Comparison of ENCODE assay signal across 8 cellular contexts in the genomic region with DNA sequence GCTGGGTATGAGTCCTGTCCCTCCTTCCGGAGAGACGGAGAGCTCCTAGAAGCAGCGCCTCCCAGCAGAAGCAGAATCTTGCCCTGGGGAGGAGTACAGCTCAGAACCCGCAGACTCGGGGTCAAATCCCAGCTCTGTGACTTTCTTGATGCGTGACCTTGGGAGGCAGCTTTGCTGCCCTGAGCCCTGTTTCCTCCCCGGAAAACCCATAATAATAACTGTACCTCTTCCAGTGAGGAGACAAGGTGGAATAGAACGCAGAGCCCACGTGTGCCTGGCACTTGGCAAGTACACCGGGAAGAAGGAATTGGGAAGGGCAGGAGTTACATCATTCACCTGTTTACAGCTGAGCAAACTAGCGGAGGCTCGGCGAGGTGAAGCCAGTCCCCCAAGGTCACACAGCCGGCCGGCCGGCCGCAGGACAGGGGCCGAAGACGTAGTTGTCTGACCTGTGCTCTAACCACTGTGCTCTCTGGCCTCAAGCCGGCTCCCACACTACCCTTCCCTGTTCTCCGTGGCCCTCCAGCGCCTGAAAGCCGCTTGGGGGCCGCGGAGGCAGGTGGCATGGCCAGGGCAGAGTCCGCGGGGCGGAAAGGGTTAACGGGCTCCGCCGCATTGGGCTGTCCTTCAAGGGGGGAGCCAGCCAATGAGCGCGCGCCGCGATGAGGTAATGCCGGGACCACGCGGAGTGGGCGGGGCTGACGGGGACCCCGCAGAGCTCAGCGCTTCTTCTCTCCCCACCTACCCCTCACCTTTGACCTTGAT.
DNase-seq lines count a peak whose midpoint lies in the region; ATAC-seq and TF ChIP-seq lines count a peak whose summit lies in the region.

No MANE protein-coding gene starts in this region.

- peak overlapping the region; percentile 99 for H3K4me3 Mint-ChIP-seq in osteocyte (ENCODE audit: unreplicated experiment)

- H3K27ac ChIP-seq in adipose tissue (ENCODE audit: low read depth, low read length) (peak overlapping the region; percentile 86), cardiac muscle cell (peak overlapping the region; percentile 89), temporal lobe (ENCODE audit: low read depth, low read length) (peak overlapping the region; percentile 99)

- no peaks in the 10 kb centered on the region for H3K27me3 Mint-ChIP-seq in osteocyte (ENCODE audit: unreplicated experiment)

- DNase-seq in GDM1 (lab: John Stamatoyannopoulos, UW), result peak; percentile 77
- peak; percentile 47 for DNase-seq in NCI-H1048 (lab: John Stamatoyannopoulos, UW)
- peak; percentile 65 to 82 (median 72) for DNase-seq in T-helper 1 cell
- peak; percentile 92 to 95 for DNase-seq in cardiac muscle cell (ENCODE audit: low read depth in 1 of 2, low spot score in 1 of 2)
- peak; percentile 96 for DNase-seq in osteocyte (ENCODE audit: extremely low spot score, unreplicated experiment)

- no peaks in the 10 kb centered on the region for H3K9me3 Mint-ChIP-seq in osteocyte (ENCODE audit: unreplicated experiment)

- no peaks in the 10 kb centered on the region for H3K9me3 ChIP-seq in cardiac muscle cell (ENCODE audit: low read depth)

- H3K36me3 ChIP-seq in cardiac muscle cell, result no peaks in the 10 kb centered on the region

- H3K27ac Mint-ChIP-seq in osteocyte (ENCODE audit: unreplicated experiment), result peak overlapping the region; percentile 100

- no peaks in the 10 kb centered on the region for H3K27me3 ChIP-seq in cardiac muscle cell

- H3K36me3 Mint-ChIP-seq in osteocyte (ENCODE audit: unreplicated experiment), result no peaks in the 10 kb centered on the region

- peak overlapping the region; percentile 7 for H3K4me3 ChIP-seq in cardiac muscle cell

- no peak for ATAC-seq in GM19035 (IDR thresholded peaks at IDR 0.05; ENCODE audit: unreplicated experiment)

- peaks cover 44% of the 10 kb centered on the region for H3K4me1 ChIP-seq in cardiac muscle cell (ENCODE audit: low read depth)

- H3K4me1 Mint-ChIP-seq in osteocyte (ENCODE audit: unreplicated experiment), result peaks cover 77% of the 10 kb centered on the region

- WGBS in adipose tissue, 3 donors, result 10 to 16% (median 11%) methylated on average over 42 to 43 of the region's 43 CpGs

- TF ChIP-seq CTCF in cardiac muscle cell (IDR thresholded peaks at IDR 0.05; ENCODE audit: low read depth, low read length) (no peak), osteocyte (IDR thresholded peaks at IDR 0.05) (no peak)
